8 cellular contexts compared by ENCODE assay signal in genomic region chr15:90666135-90666909, GRCh38. TPM values are rescaled to one million over a fixed set of nuclear protein-coding genes. Genes with fewer than 3 reads are reported as not detected.
DNase-seq lines count a peak whose midpoint lies in the region; ATAC-seq, FAIRE-seq and TF ChIP-seq lines count a peak whose summit lies in the region.

No MANE protein-coding gene starts in this region.

- H3K36me3 ChIP-seq in ES-I3 (ENCODE audit: insufficient read depth, low read length) = no peaks in the 10 kb centered on the region
- H3K36me3 ChIP-seq in PC-3 (ENCODE audit: low read depth, low read length) = no peaks in the 10 kb centered on the region
- H3K36me3 ChIP-seq in endothelial cell of umbilical vein (ENCODE audit: control insufficient read depth in 2 of 2, extremely low read depth in 1 of 2, insufficient read depth in 2 of 2, low read length in 2 of 2) = no peaks in the 10 kb centered on the region
- no peaks in the 10 kb centered on the region for H3K36me3 ChIP-seq in gastrocnemius medialis

- H3K9me2 ChIP-seq in PC-3 (replicated peaks; ENCODE audit: low read length) = no peaks in the 10 kb centered on the region

- in situ Hi-C loops in gastrocnemius medialis (cut with MboI; ENCODE audit: low sequenced_read_pairs in 4 of 4) = no loop called here

- H2AFZ ChIP-seq in PC-3 (ENCODE audit: low read length) = peak overlapping the region; percentile 92
- peak overlapping the region; percentile 69 for H2AFZ ChIP-seq in endothelial cell of umbilical vein (ENCODE audit: low read depth, low read length)

- no peaks in the 10 kb centered on the region for H3K4me1 ChIP-seq in ES-I3 (ENCODE audit: insufficient read depth, low read length)
- H3K4me1 ChIP-seq in PC-3 (ENCODE audit: insufficient read depth, low read length) = peaks cover 23% of the 10 kb centered on the region
- H3K4me1 ChIP-seq in endothelial cell of umbilical vein (ENCODE audit: control insufficient read depth, extremely low read depth, insufficient read depth, low read length) = no peaks in the 10 kb centered on the region
- H3K4me1 ChIP-seq in gastrocnemius medialis = peaks cover 8 to 15% of the 10 kb centered on the region in 2 donors

- H3K4me3 ChIP-seq in PC-3 (ENCODE audit: low read length) (peak overlapping the region; percentile 88), endothelial cell of umbilical vein (replicated peaks in 1 of 3; ENCODE audit: insufficient read depth in 1 of 3, low read depth in 1 of 3, low read length in 3 of 3) (peak overlapping the region in 1 of 3 experiments; percentile 85), gastrocnemius medialis (peak overlapping the region; percentile 68 to 94 (median 70))

- no peak for TF ChIP-seq POLR2A in endothelial cell of umbilical vein (IDR thresholded peaks at IDR 0.05; ENCODE audit: low read depth, low read length)
- no peak for TF ChIP-seq POLR2A in gastrocnemius medialis (IDR thresholded peaks at IDR 0.05)

- no peak for TF ChIP-seq CTCF in PC-3 (conservative IDR thresholded peaks at IDR 0.05; ENCODE audit: low read depth, low read length)
- no peak for TF ChIP-seq CTCF in endothelial cell of umbilical vein (IDR thresholded peaks at IDR 0.05; ENCODE audit: extremely low read depth in 1 of 2, insufficient read depth in 1 of 2, low read depth in 1 of 2, low read length in 2 of 2)
- no peak for TF ChIP-seq CTCF in gastrocnemius medialis (IDR thresholded peaks at IDR 0.05 in 4 of 5, conservative IDR thresholded peaks at IDR 0.05 in 1 of 5)

- H3K9me1 ChIP-seq in endothelial cell of umbilical vein (replicated peaks; ENCODE audit: control insufficient read depth, extremely low read depth, insufficient read depth, low read length) = no peaks in the 10 kb centered on the region

- POLR2A ChIA-PET in PC-3 (lab: Charles Lee; ENCODE audit: unreplicated experiment) (interaction anchor here (0.6 kb wide), 1 partner anchor 40 kb away, joined by 3 read pairs; no protein-coding TSS in a partner anchor), endothelial cell of umbilical vein (lab: Charles Lee) (no interaction called here)

- H3K79me2 ChIP-seq in PC-3 (ENCODE audit: low read length) = peaks cover 5% of the 10 kb centered on the region; the same call in 1 of the 2 replicates
- no peaks in the 10 kb centered on the region for H3K79me2 ChIP-seq in endothelial cell of umbilical vein (ENCODE audit: control insufficient read depth, insufficient read depth, low read length)

- DNase-seq in PC-3 (no peak), endothelial cell of umbilical vein (ENCODE audit: low read depth, low spot score) (no peak), gastrocnemius medialis (no peak), H4 (ENCODE audit: low spot score) (no peak), SK-N-DZ (ENCODE audit: low spot score) (no peak), KG1 (lab: John Stamatoyannopoulos, UW) (no peak)

- BruUV-seq in PC-3 (replicated peaks; lab: Mats Ljungman, UMichigan) = no TSS peak
- BruUV-seq in endothelial cell of umbilical vein (replicated peaks; lab: Mats Ljungman, UMichigan) = no TSS peak

- no peaks in the 10 kb centered on the region for H3F3A ChIP-seq in PC-3 (ENCODE audit: low read length, unreplicated experiment)

- ATAC-seq in PC-3 (no peak), gastrocnemius medialis (no peak), HG02973 (IDR thresholded peaks at IDR 0.05; ENCODE audit: unreplicated experiment) (no peak)

- H3K27me3 ChIP-seq in PC-3 (ENCODE audit: low read length) (no peaks in the 10 kb centered on the region), endothelial cell of umbilical vein (ENCODE audit: control insufficient read depth in 2 of 2, insufficient read depth in 2 of 2, low read length in 2 of 2) (no peaks in the 10 kb centered on the region), gastrocnemius medialis (no peaks in the 10 kb centered on the region)

- no peak for FAIRE-seq in endothelial cell of umbilical vein (lab: Jason Lieb, UNC)

- H3K9ac ChIP-seq in ES-I3 (ENCODE audit: low read depth, low read length) = peak overlapping the region; percentile 63; the same call in 1 of the 2 replicates
- peak overlapping the region; percentile 81 for H3K9ac ChIP-seq in PC-3 (ENCODE audit: low read length)
- peak overlapping the region; percentile 80 for H3K9ac ChIP-seq in endothelial cell of umbilical vein (replicated peaks; ENCODE audit: extremely low read depth, insufficient read depth, low read length)

- peak overlapping the region; percentile 66 for H3K27ac ChIP-seq in PC-3 (ENCODE audit: low read length)
- no peak overlapping the region for H3K27ac ChIP-seq in endothelial cell of umbilical vein (ENCODE audit: insufficient read depth, low read depth, low read length)
- peak overlapping the region; percentile 81 to 87 (median 84) for H3K27ac ChIP-seq in gastrocnemius medialis

- H4K20me1 ChIP-seq in PC-3 (ENCODE audit: low read length) (no peaks in the 10 kb centered on the region), endothelial cell of umbilical vein (replicated peaks; ENCODE audit: control insufficient read depth, extremely low read depth, insufficient read depth, low read length) (no peaks in the 10 kb centered on the region)

- H3K9me3 ChIP-seq in ES-I3 (ENCODE audit: control insufficient read depth, insufficient read depth, low read length) (no peaks in the 10 kb centered on the region), PC-3 (ENCODE audit: low read length) (no peaks in the 10 kb centered on the region), endothelial cell of umbilical vein (replicated peaks; ENCODE audit: control insufficient read depth, insufficient read depth, low read length) (no peaks in the 10 kb centered on the region), gastrocnemius medialis (no peaks in the 10 kb centered on the region)

- dilution Hi-C loops in endothelial cell of umbilical vein (cut with MboI; ENCODE audit: extremely low pct_ligation_motif_present, low sequenced_read_pairs) = no loop called here

- H3K4me2 ChIP-seq in PC-3 (ENCODE audit: low read length) (peak overlapping the region; percentile 97), endothelial cell of umbilical vein (ENCODE audit: insufficient read depth, low read length) (peak overlapping the region; percentile 83)

- CTCF ChIA-PET in PC-3 (lab: Charles Lee) (no interaction called here), endothelial cell of umbilical vein (lab: Charles Lee) (interaction anchor here (0.8 to 2.5 kb wide), 3 partner anchors 13 to 18 kb away, joined by 3 to 6 read pairs (median 3); no protein-coding TSS in a partner anchor)

- intact Hi-C loops in PC-3 (cut with micrococcal nuclease) (no loop called here), endothelial cell of umbilical vein (cut with micrococcal nuclease) (no loop called here), gastrocnemius medialis (cut with DNase I; ENCODE audit: low total_unique reads) (no loop called here)

TF ChIP-seq in endothelial cell of umbilical vein, 7 proteins besides CTCF, POLR2A, EP300 and RAD21:
- TF ChIP-seq GATA2 (IDR thresholded peaks at IDR 0.05; ENCODE audit: insufficient read depth, insufficient read length, low read depth, low read length) (no peak), JUN (IDR thresholded peaks at IDR 0.05; ENCODE audit: borderline replicate concordance, insufficient read depth, insufficient read length, low read depth) (no peak), POLR2AphosphoS5 (IDR thresholded peaks at IDR 0.05; ENCODE audit: insufficient read depth, low read depth, low read length) (no peak), EZH2 (IDR thresholded peaks at IDR 0.05; ENCODE audit: borderline replicate concordance, low read depth, low read length, severe bottlenecking) (no peak), MAX (IDR thresholded peaks at IDR 0.05; ENCODE audit: insufficient read depth, insufficient read length) (no peak), MYC (IDR thresholded peaks at IDR 0.05; ENCODE audit: low read depth, low read length) (no peak), FOS (IDR thresholded peaks at IDR 0.05; ENCODE audit: borderline replicate concordance, insufficient read depth, low read length) (no peak)

RNA-seq across cellular contexts. Expression of gene BLM, which starts 50.8 kb away (rescaled TPM):
- total RNA-seq in PC-3 (2014; rRNA removed) = 10.3 and 18.7 TPM in 2 replicates
- 17.3 and 18.6 TPM in 2 replicates for total RNA-seq in endothelial cell of umbilical vein
- polyA plus RNA-seq in endothelial cell of umbilical vein = 3.2 and 3.8 TPM in 2 replicates
- polyA plus RNA-seq in endothelial cell of umbilical vein (2011; cell fraction: cytosol; rRNA removed) = 4.4 and 5.0 TPM in 2 replicates
- polyA plus RNA-seq in endothelial cell of umbilical vein (2011; cell fraction: nucleus; rRNA removed) = 11.0 and 16.9 TPM in 2 replicates
- polyA plus RNA-seq in endothelial cell of umbilical vein (2012) = 4.4 and 6.8 TPM in 2 replicates
- 12.0 and 16.0 TPM in 2 replicates for polyA minus RNA-seq in endothelial cell of umbilical vein
- 13.8 TPM for polyA minus RNA-seq in endothelial cell of umbilical vein (2011; cell fraction: cytosol; rRNA and poly(A)+ RNA removed)
- polyA minus RNA-seq in endothelial cell of umbilical vein (2011; cell fraction: nucleus; rRNA and poly(A)+ RNA removed) = 4.9 and 16.2 TPM in 2 replicates
- 10 to 100 TPM; 11.6 to 18.2 (median 14.5) TPM for total RNA-seq in gastrocnemius medialis
- 11.0 and 12.1 TPM in 2 replicates for total RNA-seq in H4 (2014; rRNA removed; shearing (Covaris generic))
- polyA plus RNA-seq in SK-N-DZ (2014; cell fraction: cytosol; rRNA removed) = 30.4 and 32.2 TPM in 2 replicates
- polyA plus RNA-seq in SK-N-DZ (2014; cell fraction: nucleus; rRNA removed) = 31.4 and 54.6 TPM in 2 replicates
